Comparison of ENCODE assay signal across 33 cellular contexts in genomic region chr5:9320652-9321051, GRCh38.
"Had no signal": no experiment of that assay in that cellular context is flagged by ENCODE, and none has a peak within 500 bp of the region (broad histone marks: within the 10 kb centered on the region; RNA-seq: fewer than 3 reads in every experiment).

No MANE protein-coding gene starts in this region.

- ATAC-seq: activated CD4-positive, alpha-beta T cell treated with anti-CD3 and anti-CD28 coated beads for 36 hours; activated CD4-positive, CD25-positive, alpha-beta regulatory T cell treated with anti-CD3 and anti-CD28 coated beads, Interleukin-2, amount 50 U/mL, for 24 hours; activated CD8-positive, alpha-beta T cell treated with anti-CD3 and anti-CD28 coated beads, Interleukin-2, amount 10 ng/mL, durations not matched to agents 7 days and 5 days; activated naive CD4-positive, alpha-beta T cell treated with anti-CD3 and anti-CD28 coated beads, Interleukin-2, amount 50 U/mL, for 72 hours; activated T-cell treated with anti-CD3 and anti-CD28 coated beads, Interleukin-2, amount 50 U/mL, for 4 hours; activated T-cell treated with anti-CD3 and anti-CD28 coated beads, Interleukin-2, amount 50 U/mL, for 72 hours; activated T-helper 17 cell treated with anti-CD3 and anti-CD28 coated beads, Interleukin-2, amount 50 U/mL, for 72 hours; body of pancreas; WTC11 had no signal

- DNase-seq: activated CD4-positive, alpha-beta memory T cell treated with anti-CD3 and anti-CD28 coated beads, Interleukin-2, amount 10 ng/mL, durations not matched to agents 7 days and 5 days; activated CD4-positive, alpha-beta T cell treated with anti-CD3 and anti-CD28 coated beads for 1 hour; activated CD4-positive, alpha-beta T cell treated with anti-CD3 and anti-CD28 coated beads for 36 hours; activated CD4-positive, alpha-beta T cell treated with anti-CD3 and anti-CD28 coated beads for 48 hours; activated CD4-positive, alpha-beta T cell treated with anti-CD3 and anti-CD28 coated beads, Interleukin-2, amount 10 ng/mL, durations not matched to agents 7 days and 5 days; activated CD4-positive, alpha-beta T cell treated with anti-CD3 and anti-CD28 coated beads, Interleukin-2, amount 50 U/mL, for 48 hours; activated CD4-positive, CD25-positive, alpha-beta regulatory T cell; activated CD8-positive, alpha-beta memory T cell treated with anti-CD3 and anti-CD28 coated beads, Interleukin-2, amount 50 U/mL, for 4 hours; activated CD8-positive, alpha-beta T cell treated with anti-CD3 and anti-CD28 coated beads, Interleukin-2, amount 10 ng/mL, durations not matched to agents 7 days and 5 days; activated effector memory CD4-positive, alpha-beta T cell treated with anti-CD3 and anti-CD28 coated beads, Interleukin-2, amount 50 U/mL, for 16 hours; activated gamma-delta T cell treated with Interleukin-2 at 50 U/mL for 16 hours; activated naive CD4-positive, alpha-beta T cell; activated naive CD4-positive, alpha-beta T cell treated with anti-CD3 and anti-CD28 coated beads for 36 hours; activated naive CD4-positive, alpha-beta T cell treated with anti-CD3 and anti-CD28 coated beads, Interleukin-2, amount 50 U/mL, for 16 hours; activated naive CD8-positive, alpha-beta T cell treated with anti-CD3 and anti-CD28 coated beads for 36 hours; activated T-cell treated with anti-CD3 and anti-CD28 coated beads for 4 hours; activated T-cell treated with anti-CD3 and anti-CD28 coated beads, Interleukin-2, amount 50 U/mL, for 1 hour; activated T-cell treated with anti-CD3 and anti-CD28 coated beads, Interleukin-2, amount 50 U/mL, for 4 hours; activated T-cell treated with anti-CD3 and anti-CD28 coated beads, Interleukin-2, amount 50 U/mL, for 72 hours; adrenal gland; amniotic stem cell; aorta; brain microvascular endothelial cell; central memory CD4-positive, alpha-beta T cell; T-helper 1 cell; T-helper 2 cell; T-helper 9 cell had no signal

- H3K4me3 ChIP-seq: adrenal gland, body of pancreas, breast epithelium had no signal
